ENCODE assay signal across 8 cellular contexts in genomic region chr9:95516221-95516735, GRCh38. TPM values are rescaled to one million over a fixed set of nuclear protein-coding genes. Genes with fewer than 3 reads are reported as not detected.
DNase-seq lines count a peak whose midpoint lies in the region; ATAC-seq and TF ChIP-seq lines count a peak whose summit lies in the region.

No MANE protein-coding gene starts in this region.

- peaks cover 11% of the 10 kb centered on the region for H3K36me3 Mint-ChIP-seq in stimulated activated naive CD8-positive, alpha-beta T cell treated with anti-CD3 and anti-CD28 coated beads, Interleukin-15, Interleukin-2, amounts not matched to agents 100 ng/mL and 50 ng/mL, for 24 hours (ENCODE audit: low read depth)
- H3K36me3 Mint-ChIP-seq in activated naive CD8-positive, alpha-beta T cell: no peaks in the 10 kb centered on the region

- H3K27me3 Mint-ChIP-seq in stimulated activated naive CD8-positive, alpha-beta T cell treated with anti-CD3 and anti-CD28 coated beads, Interleukin-15, Interleukin-2, amounts not matched to agents 100 ng/mL and 50 ng/mL, for 24 hours: peaks cover 38% of the 10 kb centered on the region
- H3K27me3 Mint-ChIP-seq in activated naive CD8-positive, alpha-beta T cell: no peaks in the 10 kb centered on the region

- H3K9me3 ChIP-seq in iPS-18c (ENCODE audit: control insufficient read depth, insufficient read depth, low read length) (no peaks in the 10 kb centered on the region), stomach (peaks cover 0 to 7% (median 0%) of the 10 kb centered on the region in 4 donors)

- no peak for DNase-seq in stimulated activated naive CD8-positive, alpha-beta T cell treated with anti-CD3 and anti-CD28 coated beads, Interleukin-15, Interleukin-2, amounts not matched to agents 100 U/mL and 50 U/mL, for 24 hours
- DNase-seq in stomach (no peak), NCI-H2029 (lab: John Stamatoyannopoulos, UW) (no peak)
- DNase-seq in NK-92 treated with Interleukin-12 subunit alpha and Interleukin-12 subunit beta, amount 100 ng/mL, for 24 hours (lab: John Stamatoyannopoulos, UW): no peak

- no peak for TF ChIP-seq CTCF in stomach (IDR thresholded peaks at IDR 0.05)

- peak overlapping the region; percentile 95 for H3K4me3 Mint-ChIP-seq in stimulated activated naive CD8-positive, alpha-beta T cell treated with anti-CD3 and anti-CD28 coated beads, Interleukin-15, Interleukin-2, amounts not matched to agents 100 ng/mL and 50 ng/mL, for 24 hours
- peak overlapping the region; percentile 92 for H3K4me3 Mint-ChIP-seq in activated naive CD8-positive, alpha-beta T cell

- H3K27ac Mint-ChIP-seq in stimulated activated naive CD8-positive, alpha-beta T cell treated with anti-CD3 and anti-CD28 coated beads, Interleukin-15, Interleukin-2, amounts not matched to agents 100 ng/mL and 50 ng/mL, for 24 hours: peak overlapping the region; percentile 97
- peak overlapping the region; percentile 30 for H3K27ac Mint-ChIP-seq in activated naive CD8-positive, alpha-beta T cell

- H3K27ac ChIP-seq in stomach: peak overlapping the region; percentile 68 to 85 (median 79)

- peaks cover 32% of the 10 kb centered on the region for H3K4me1 Mint-ChIP-seq in stimulated activated naive CD8-positive, alpha-beta T cell treated with anti-CD3 and anti-CD28 coated beads, Interleukin-15, Interleukin-2, amounts not matched to agents 100 ng/mL and 50 ng/mL, for 24 hours (ENCODE audit: low read depth)
- peaks cover 27% of the 10 kb centered on the region for H3K4me1 Mint-ChIP-seq in activated naive CD8-positive, alpha-beta T cell (ENCODE audit: low read depth)

- peaks cover 26 to 48% (median 39%) of the 10 kb centered on the region in 4 donors for H3K4me1 ChIP-seq in stomach

- 0 to 1% (median 0%) methylated on average over 28 to 69 of the region's 69 CpGs for WGBS in stomach, 5 donors

- no peaks in the 10 kb centered on the region for H3K36me3 ChIP-seq in stomach

- no peak for TF ChIP-seq POLR2A in stomach (IDR thresholded peaks at IDR 0.05)

- intact Hi-C loops in stomach (cut with DNase I; ENCODE audit: low total_unique reads): no loop called here

- peak overlapping the region; percentile 54 for H3K4me3 ChIP-seq in iPS-18c (ENCODE audit: insufficient read depth, low read depth, low read length)
- peak overlapping the region; percentile 62 to 65 (median 65) for H3K4me3 ChIP-seq in stomach

- ATAC-seq in stimulated activated naive CD8-positive, alpha-beta T cell treated with anti-CD3 and anti-CD28 coated beads, Interleukin-15, Interleukin-2, amounts not matched to agents 100 U/mL and 50 U/mL, for 24 hours: no peak
- ATAC-seq in HG03469 (IDR thresholded peaks at IDR 0.05; ENCODE audit: unreplicated experiment): no peak

- peaks cover 14% of the 10 kb centered on the region for H3K9me3 Mint-ChIP-seq in stimulated activated naive CD8-positive, alpha-beta T cell treated with anti-CD3 and anti-CD28 coated beads, Interleukin-15, Interleukin-2, amounts not matched to agents 100 ng/mL and 50 ng/mL, for 24 hours
- no peaks in the 10 kb centered on the region for H3K9me3 Mint-ChIP-seq in activated naive CD8-positive, alpha-beta T cell (ENCODE audit: low read depth)

- H3K27me3 ChIP-seq in stomach: peaks cover 0 to 26% (median 16%) of the 10 kb centered on the region in 3 donors

- no peak for TF ChIP-seq EP300 in stomach (IDR thresholded peaks at IDR 0.05)

RNA-seq across cellular contexts. Expression of gene PTCH1, which starts 0.5 kb away (rescaled TPM):
- total RNA-seq in stomach: 10 to 100 TPM; 20.6 to 53.3 (median 28.0) TPM
- polyA plus RNA-seq in stomach: 1 to 10 TPM; 3.9 to 9.3 (median 8.6) TPM
